8 cellular contexts compared by ENCODE assay signal in genomic region chr12:24125280-24125679, GRCh38.
"Had no signal": no experiment of that assay in that cellular context is flagged by ENCODE, and none has a peak within 500 bp of the region (broad histone marks: within the 10 kb centered on the region; RNA-seq: fewer than 3 reads in every experiment).

No MANE protein-coding gene starts in this region.

- ATAC-seq: GM12878 had no signal

- FAIRE-seq: G401.6, GM12878, GM12891, GM12892, GM18507, GM19239 had no signal

- H3K4me3 ChIP-seq: GM12878 had no signal

- DNase-seq: GDM1, GF-D8 had no signal
